In the genomic region with DNA sequence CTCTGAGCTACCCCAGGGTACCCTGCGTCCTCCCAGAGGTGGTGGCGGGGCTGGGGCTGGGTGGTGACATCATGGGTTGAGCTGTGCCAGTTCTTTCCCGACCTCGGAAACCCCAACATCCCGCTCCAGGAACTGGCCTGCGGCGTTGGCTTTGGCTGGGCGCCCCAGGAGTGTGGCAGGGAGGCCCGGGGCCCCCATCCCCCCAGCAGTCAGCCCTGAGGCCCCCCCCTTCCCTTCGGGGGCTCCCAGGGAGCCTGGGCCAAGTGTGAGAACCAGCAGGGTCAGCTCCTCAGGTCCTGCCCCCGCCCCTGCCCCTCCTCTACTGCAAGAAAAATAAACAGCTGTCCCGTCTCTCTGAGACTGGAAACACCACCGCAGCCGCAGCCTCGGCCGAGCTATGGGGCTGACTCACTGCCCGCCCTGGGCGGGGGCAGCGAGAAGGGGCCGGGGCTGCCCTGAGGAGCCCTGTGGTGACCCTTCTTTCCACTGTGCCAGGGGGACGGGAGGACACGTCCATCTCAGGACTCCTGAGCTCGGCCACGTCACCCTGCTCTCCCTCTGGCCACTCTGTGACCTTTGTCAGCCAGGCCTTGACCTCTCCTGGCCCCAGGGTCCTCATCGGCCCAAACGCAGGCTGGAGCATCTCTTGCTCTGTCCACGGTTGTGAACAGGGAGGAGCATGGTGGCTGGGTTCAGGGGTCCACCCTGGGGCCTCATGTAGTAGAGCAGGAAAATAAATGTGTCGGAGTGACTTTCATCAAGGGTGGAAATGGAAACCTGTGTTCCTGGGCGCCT, we compare ENCODE assay signal across 9 cellular contexts.
DNase-seq lines count a peak whose midpoint lies in the region; ATAC-seq and TF ChIP-seq lines count a peak whose summit lies in the region.
"Had no signal": no experiment of that assay in that cellular context is flagged by ENCODE, and none has a peak within 500 bp of the region (broad histone marks: within the 10 kb centered on the region; RNA-seq: fewer than 3 reads in every experiment).

No MANE protein-coding gene starts in this region.

- intact Hi-C loops in Calu3 (cut with micrococcal nuclease; ENCODE audit: unreplicated experiment): no loop called here
- intact Hi-C loops in Panc1 (cut with micrococcal nuclease; ENCODE audit: unreplicated experiment): no loop called here

- peaks cover 15% of the 10 kb centered on the region for H3K27me3 Mint-ChIP-seq in Calu3 (ENCODE audit: unreplicated experiment)
- peaks cover 17 to 27% of the 10 kb centered on the region in 2 donors for H3K27me3 Mint-ChIP-seq in T-cell

- CTCF ChIA-PET in Calu3 (lab: Charles Lee) (interaction anchor here (0.7 to 1.1 kb wide), 3 partner anchors 9 to 259 kb away, joined by 3 to 6 read pairs (median 3); no protein-coding TSS in a partner anchor), Panc1 (lab: Charles Lee) (interaction anchor here (0.7 kb wide), 1 partner anchor 97 kb away, joined by 4 read pairs; no protein-coding TSS in a partner anchor), T-cell (lab: Charles Lee) (no interaction called here)

- peak overlapping the region; percentile 52 for H3K27ac ChIP-seq in Panc1 (ENCODE audit: low read length)

- H3K27ac Mint-ChIP-seq in Calu3 (ENCODE audit: unreplicated experiment): no peak overlapping the region
- H3K27ac Mint-ChIP-seq in T-cell: no peak overlapping the region

- DNase-seq in Calu3 (peak; percentile 62), Panc1 (ENCODE audit: low read depth, low spot score) (no peak), omental fat pad (ENCODE audit: low spot score) (no peak), 8988T (no peak), T-cell (no peak)
- DNase-seq: central memory CD4-positive, alpha-beta T cell had no signal

- no peaks in the 10 kb centered on the region for H3K36me3 ChIP-seq in Panc1 (ENCODE audit: control insufficient read depth, insufficient read depth, low read length)

- POLR2A ChIA-PET in Panc1 (lab: Charles Lee) (interaction anchor here (0.6 kb wide), 1 partner anchor 264 kb away, joined by 5 read pairs; no protein-coding TSS in a partner anchor), T-cell (lab: Charles Lee) (no interaction called here)

- TF ChIP-seq CTCF in Calu3 (IDR thresholded peaks at IDR 0.05; ENCODE audit: unreplicated experiment): no peak
- no peak for TF ChIP-seq CTCF in Panc1 (IDR thresholded peaks at IDR 0.05)
- TF ChIP-seq CTCF in omental fat pad (IDR thresholded peaks at IDR 0.05): no peak

- ATAC-seq in Panc1 (peak; percentile 83), esophagus mucosa (peak; percentile 45), omental fat pad (ENCODE audit: low FRiP score) (peak; percentile 33), HG03460 (IDR thresholded peaks at IDR 0.05; ENCODE audit: unreplicated experiment) (no peak), GM18520 (IDR thresholded peaks at IDR 0.05; ENCODE audit: unreplicated experiment) (no peak), T-cell (replicated peaks in 1 of 4) (no peak)

- H3K4me1 Mint-ChIP-seq in Calu3 (ENCODE audit: low read depth, unreplicated experiment) (peaks cover 25% of the 10 kb centered on the region), T-cell (no peaks in the 10 kb centered on the region)

- peaks cover 5% of the 10 kb centered on the region for H3K36me3 Mint-ChIP-seq in Calu3 (ENCODE audit: insufficient read depth, unreplicated experiment)
- H3K36me3 Mint-ChIP-seq in T-cell: no peaks in the 10 kb centered on the region

- in situ Hi-C loops in Panc1 (cut with HindIII; ENCODE audit: low pct_unique_long_range_greater_than_20kb, low sequenced_read_pairs): no loop called here

- H3K9me3 Mint-ChIP-seq in Calu3 (ENCODE audit: low read depth, unreplicated experiment): peaks cover 2% of the 10 kb centered on the region
- no peaks in the 10 kb centered on the region for H3K9me3 Mint-ChIP-seq in T-cell

- peak overlapping the region in 1 of 2 experiments; percentile 14; a peak in 2 of 4 replicates for H3K4me3 ChIP-seq in Panc1 (ENCODE audit: low read depth in 2 of 2, low read length in 2 of 2)

- no peaks in the 10 kb centered on the region for H3K27me3 ChIP-seq in Panc1 (ENCODE audit: control insufficient read depth, insufficient read depth, low read length)

- H3K4me1 ChIP-seq in Panc1 (ENCODE audit: control insufficient read depth, insufficient read depth, low read length): peaks cover 13% of the 10 kb centered on the region

- no TSS peak for BruUV-seq in Calu3 (replicated peaks; lab: Mats Ljungman, UMichigan)
- no TSS peak for BruUV-seq in Panc1 (replicated peaks; lab: Mats Ljungman, UMichigan)

- H3K4me3 Mint-ChIP-seq in Calu3 (ENCODE audit: low read depth, unreplicated experiment): peak overlapping the region; percentile 26
- no peak overlapping the region for H3K4me3 Mint-ChIP-seq in T-cell

- no peaks in the 10 kb centered on the region for H3K9me3 ChIP-seq in Panc1 (ENCODE audit: control insufficient read depth, insufficient read depth, low read depth, low read length)

Comparison
In these comparisons a context has a peak if more than half of its experiments do, and no peak if none do; other contexts are left out.
1. ATAC-seq: peak in Panc1 (single experiment), esophagus mucosa (single experiment) and omental fat pad (single experiment); none in HG03460 (single experiment), GM18520 (single experiment) and T-cell (0 of 4).
2. CTCF ChIA-PET loops: an anchor here in Calu3 (0.7 to 1.1 kb wide) and Panc1 (0.7 kb wide); none called in T-cell.